Comparison of ENCODE assay signal across 17 cellular contexts in genomic region chr12:12671850-12672660, GRCh38. TPM values are rescaled to one million over a fixed set of nuclear protein-coding genes. Genes with fewer than 3 reads are reported as not detected.
DNase-seq lines count a peak whose midpoint lies in the region; ATAC-seq lines count a peak whose summit lies in the region.
"Had no signal": no experiment of that assay in that cellular context is flagged by ENCODE, and none has a peak within 500 bp of the region (broad histone marks: within the 10 kb centered on the region; RNA-seq: fewer than 3 reads in every experiment).

No MANE protein-coding gene starts in this region.

- ATAC-seq in HG03469 (IDR thresholded peaks at IDR 0.05; ENCODE audit: unreplicated experiment) = no peak
- ATAC-seq: activated T-cell treated with anti-CD3 and anti-CD28 coated beads, Interleukin-2, amount 50 U/mL, for 4 hours had no signal

- DNase-seq in ELR (ENCODE audit: low read depth) = peak; percentile 84
- DNase-seq in HT1080 (ENCODE audit: low read depth) = peak; percentile 86
- DNase-seq in amniotic epithelial cell (ENCODE audit: low read depth) = peak; percentile 38
- DNase-seq in kidney tubule cell (ENCODE audit: low spot score) = peak; percentile 73
- no peak for DNase-seq in NCI-H187 treated with DMSO at 0.1 percent for 48 hours (lab: John Stamatoyannopoulos, UW)
- DNase-seq in activated gamma-delta T cell treated with Interleukin-2 at 50 U/mL for 16 hours = no peak
- DNase-seq in stimulated activated CD4-positive, alpha-beta T cell treated with anti-CD3 and anti-CD28 coated beads, Interleukin-4, amount 100 ng/mL, for 4 hours = no peak
- DNase-seq: activated CD4-positive, alpha-beta T cell treated with anti-CD3 and anti-CD28 coated beads, Interleukin-2, amount 10 ng/mL, durations not matched to agents 7 days and 5 days; activated T-cell treated with anti-CD3 and anti-CD28 coated beads, Interleukin-2, amount 50 U/mL, for 4 hours; DMS53; erythroblast; hypothalamus; NCI-H187; NCI-H526 treated with DMSO at 0.1 percent for 48 hours; Peyer's patch had no signal

RNA-seq across cellular contexts. Expression of gene GPR19, which starts 23.9 kb away (rescaled TPM):
- total RNA-seq in HT1080 (2014; rRNA removed; shearing (Covaris generic)) = 0.37 and 0.73 TPM in 2 replicates
- polyA plus RNA-seq in HT1080 (2015; cell fraction: cytosol; rRNA removed) = 0.41 and 0.94 TPM in 2 replicates
- 1.2 and 3.3 TPM in 2 replicates for polyA plus RNA-seq in HT1080 (2015; cell fraction: nucleus; rRNA removed)
- total RNA-seq: posterior vena cava had no signal

RNA-seq across cellular contexts. Expression of gene CDKN1B, which starts 45.1 kb away (rescaled TPM):
- 18.9 and 24.0 TPM in 2 replicates for total RNA-seq in HT1080 (2014; rRNA removed; shearing (Covaris generic))
- 16.8 and 18.8 TPM in 2 replicates for polyA plus RNA-seq in HT1080 (2015; cell fraction: cytosol; rRNA removed)
- 24.8 and 27.6 TPM in 2 replicates for polyA plus RNA-seq in HT1080 (2015; cell fraction: nucleus; rRNA removed)

Comparison
In these comparisons a context has a peak if more than half of its experiments do, and no peak if none do; other contexts are left out.
1. DNase-seq: peak in ELR (single experiment), HT1080 (single experiment), amniotic epithelial cell (single experiment) and kidney tubule cell (single experiment); none in NCI-H187 treated with DMSO at 0.1 percent for 48 hours (single experiment), activated gamma-delta T cell treated with Interleukin-2 at 50 U/mL for 16 hours (single experiment) and stimulated activated CD4-positive, alpha-beta T cell treated with anti-CD3 and anti-CD28 coated beads, Interleukin-4, amount 100 ng/mL, for 4 hours (0 of 2).